Comparison of ENCODE assay signal across 26 cellular contexts in the genomic region with DNA sequence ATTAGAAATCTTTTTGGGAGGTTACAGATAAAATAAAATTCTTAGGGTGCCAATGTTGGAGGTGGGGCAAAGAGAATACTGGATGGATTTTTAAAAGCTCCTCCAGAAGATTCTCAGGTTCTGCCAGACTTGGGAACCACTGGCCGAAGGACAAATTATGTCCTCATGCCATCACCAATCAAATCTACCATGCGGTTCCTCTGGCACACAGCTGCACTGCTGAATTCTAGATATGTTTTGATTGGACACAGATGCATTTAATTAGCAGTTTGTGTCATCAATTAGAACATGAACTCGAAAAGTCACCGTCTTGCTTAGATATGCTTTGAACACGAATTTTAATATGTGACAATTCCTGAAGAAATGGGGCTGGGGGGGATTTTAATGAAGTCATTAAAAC.
"Had no signal": no experiment of that assay in that cellular context is flagged by ENCODE, and none has a peak within 500 bp of the region (broad histone marks: within the 10 kb centered on the region; RNA-seq: fewer than 3 reads in every experiment).

No MANE protein-coding gene starts in this region.

- H3K9me3 ChIP-seq: neutrophil, pancreas, psoas muscle, right lobe of liver, sigmoid colon, stomach, thoracic aorta, thyroid gland, tibial nerve, upper lobe of left lung, vagina had no signal

- H3K4me3 ChIP-seq: pancreas, psoas muscle, right lobe of liver, sigmoid colon, stomach, thoracic aorta, thyroid gland, tibial nerve, upper lobe of left lung, vagina had no signal

- H3K27ac Mint-ChIP-seq: natural killer cell treated with Interleukin-12 subunit alpha and Interleukin-12 subunit beta and Interleukin-15 and Interleukin-18, amount 100 ng/mL, for 72 hours; nephron progenitor cell; stimulated activated effector memory CD8-positive, alpha-beta T cell treated with anti-CD3 and anti-CD28 coated beads, Interleukin-12 subunit alpha, Interleukin-12 subunit beta, amount 100 ng/mL, for 72 hours; stimulated activated naive B cell treated with anti-CD40 and anti-IgM and Interleukin-4, amounts not matched to agents 10 μg/mL and 1 μg/mL and 100 μg/mL, for 72 hours; stimulated activated naive CD8-positive, alpha-beta T cell treated with anti-CD3 and anti-CD28 coated beads, Interleukin-15, Interleukin-2, amounts not matched to agents 100 ng/mL and 50 ng/mL, for 24 hours had no signal

- H3K4me1 ChIP-seq: psoas muscle, sigmoid colon, stomach, thyroid gland, upper lobe of left lung, vagina had no signal

- H3K36me3 Mint-ChIP-seq: natural killer cell treated with Interleukin-12 subunit alpha and Interleukin-12 subunit beta and Interleukin-15 and Interleukin-18, amount 100 ng/mL, for 72 hours; stimulated activated effector memory CD8-positive, alpha-beta T cell treated with anti-CD3 and anti-CD28 coated beads, Interleukin-12 subunit alpha, Interleukin-12 subunit beta, amount 100 ng/mL, for 72 hours; stimulated activated naive B cell treated with anti-CD40 and anti-IgM and Interleukin-4, amounts not matched to agents 10 μg/mL and 1 μg/mL and 100 μg/mL, for 72 hours had no signal

- H3K4me1 Mint-ChIP-seq: stimulated activated effector memory CD8-positive, alpha-beta T cell treated with anti-CD3 and anti-CD28 coated beads, Interleukin-12 subunit alpha, Interleukin-12 subunit beta, amount 100 ng/mL, for 72 hours; stimulated activated naive B cell treated with anti-CD40 and anti-IgM and Interleukin-4, amounts not matched to agents 10 μg/mL and 1 μg/mL and 100 μg/mL, for 72 hours had no signal

- H3K27ac ChIP-seq: neutrophil, pancreas, psoas muscle, right lobe of liver, sigmoid colon, stomach, thoracic aorta, thyroid gland, tibial nerve, upper lobe of left lung, vagina had no signal

- DNase-seq: nephron progenitor cell; nucleus accumbens; pancreas; psoas muscle; right cardiac atrium; right lobe of liver; sigmoid colon; small intestine; stimulated activated CD4-positive, alpha-beta T cell treated with anti-CD3 and anti-CD28 coated beads, Interleukin-15, amount 100 ng/mL, for 24 hours; stimulated activated CD4-positive, alpha-beta T cell treated with anti-CD3 and anti-CD28 coated beads, Interleukin-2, amount 100 ng/mL, for 24 hours; stimulated activated CD4-positive, alpha-beta T cell treated with anti-CD3 and anti-CD28 coated beads, Interleukin-2, amount 100 ng/mL, for 48 hours; stimulated activated CD4-positive, alpha-beta T cell treated with anti-CD3 and anti-CD28 coated beads, Interleukin-4, amount 100 ng/mL, for 24 hours; stimulated activated naive B cell treated with anti-CD40 and anti-IgM and Interleukin-4, amounts not matched to agents 10 μg/mL and 1 μg/mL and 100 μg/mL, for 72 hours; stimulated activated naive CD4-positive, alpha-beta T cell treated with Interleukin-2 at 50 U/mL for 16 hours; stomach; thyroid gland; trophoblast cell; upper lobe of left lung had no signal

- H3K27me3 Mint-ChIP-seq: natural killer cell treated with Interleukin-12 subunit alpha and Interleukin-12 subunit beta and Interleukin-15 and Interleukin-18, amount 100 ng/mL, for 72 hours; stimulated activated naive B cell treated with anti-CD40 and anti-IgM and Interleukin-4, amounts not matched to agents 10 μg/mL and 1 μg/mL and 100 μg/mL, for 72 hours; stimulated activated naive CD8-positive, alpha-beta T cell treated with anti-CD3 and anti-CD28 coated beads, Interleukin-15, Interleukin-2, amounts not matched to agents 100 ng/mL and 50 ng/mL, for 24 hours had no signal

- H3K36me3 ChIP-seq: neutrophil, pancreas, right lobe of liver, sigmoid colon, stomach, thoracic aorta, thyroid gland, tibial nerve, upper lobe of left lung, vagina had no signal

- H3K4me3 Mint-ChIP-seq: natural killer cell treated with Interleukin-12 subunit alpha and Interleukin-12 subunit beta and Interleukin-15 and Interleukin-18, amount 100 ng/mL, for 72 hours; nephron progenitor cell; neural crest cell; stimulated activated effector memory CD8-positive, alpha-beta T cell treated with anti-CD3 and anti-CD28 coated beads, Interleukin-12 subunit alpha, Interleukin-12 subunit beta, amount 100 ng/mL, for 72 hours; stimulated activated naive B cell treated with anti-CD40 and anti-IgM and Interleukin-4, amounts not matched to agents 10 μg/mL and 1 μg/mL and 100 μg/mL, for 72 hours; stimulated activated naive CD8-positive, alpha-beta T cell treated with anti-CD3 and anti-CD28 coated beads, Interleukin-15, Interleukin-2, amounts not matched to agents 100 ng/mL and 50 ng/mL, for 24 hours had no signal

- H3K27me3 ChIP-seq: neutrophil, pancreas, right lobe of liver, sigmoid colon, stomach, thyroid gland, tibial nerve, upper lobe of left lung, vagina had no signal

- ATAC-seq: natural killer cell treated with Interleukin-12 subunit alpha and Interleukin-12 subunit beta and Interleukin-15 and Interleukin-18, amount 100 ng/mL, for 72 hours; pancreas; psoas muscle; right cardiac atrium; stimulated activated effector memory CD8-positive, alpha-beta T cell treated with anti-CD3 and anti-CD28 coated beads, Interleukin-12 subunit alpha, Interleukin-12 subunit beta, amount 100 ng/mL, for 72 hours; stimulated activated naive B cell treated with anti-CD40 and anti-IgM and Interleukin-4, amounts not matched to agents 10 μg/mL and 1 μg/mL and 100 μg/mL, for 72 hours had no signal
